Comparison of ENCODE assay signal across 18 cellular contexts in the genomic region with DNA sequence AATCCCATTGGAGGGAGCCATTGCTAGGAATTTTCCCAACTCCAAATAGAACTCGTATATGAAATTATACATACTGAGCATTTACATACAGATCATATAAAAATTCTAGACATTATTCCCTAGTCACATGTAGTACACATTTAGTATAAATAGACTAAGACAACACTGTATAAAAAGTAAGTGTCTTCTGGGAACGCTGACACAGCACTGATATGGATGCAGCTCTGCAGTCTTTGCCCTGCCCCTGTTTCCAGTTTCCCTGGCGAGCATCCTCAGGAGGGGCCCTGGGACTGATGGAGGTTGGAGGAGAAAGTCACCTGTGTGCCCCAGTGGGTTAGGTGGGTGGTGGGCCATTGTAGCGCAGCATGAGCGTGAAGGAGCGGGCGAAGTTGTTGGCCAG.
"Had no signal": no experiment of that assay in that cellular context is flagged by ENCODE, and none has a peak within 500 bp of the region (broad histone marks: within the 10 kb centered on the region; RNA-seq: fewer than 3 reads in every experiment).

No MANE protein-coding gene starts in this region.

- DNase-seq: activated CD4-positive, alpha-beta T cell treated with anti-CD3 and anti-CD28 coated beads for 1 hour; activated CD4-positive, alpha-beta T cell treated with anti-CD3 and anti-CD28 coated beads, Interleukin-2, amount 50 U/mL, for 4 hours; activated gamma-delta T cell; activated naive CD8-positive, alpha-beta T cell treated with anti-CD3 and anti-CD28 coated beads for 36 hours; amygdala; body of pancreas; dorsolateral prefrontal cortex; mesenchymal stem cell; naive thymus-derived CD8-positive, alpha-beta T cell; occipital lobe; right cardiac atrium; stimulated activated CD4-positive, alpha-beta T cell treated with anti-CD3 and anti-CD28 coated beads, Interleukin-4, amount 100 ng/mL, for 1 hour; stomach; trophoblast cell; WERI-Rb-1 had no signal

- ATAC-seq: body of pancreas; naive thymus-derived CD8-positive, alpha-beta T cell; right cardiac atrium had no signal

- H3K36me3 ChIP-seq: prostate gland, WERI-Rb-1 had no signal

- H3K27me3 Mint-ChIP-seq: activated naive CD8-positive, alpha-beta T cell treated with anti-CD3 and anti-CD28 coated beads for 36 hours; naive thymus-derived CD8-positive, alpha-beta T cell had no signal

- H3K27me3 ChIP-seq: body of pancreas, dorsolateral prefrontal cortex, SJSA1, stomach had no signal

- H3K4me3 Mint-ChIP-seq: activated naive CD8-positive, alpha-beta T cell treated with anti-CD3 and anti-CD28 coated beads for 36 hours; naive thymus-derived CD8-positive, alpha-beta T cell had no signal

- H3K4me3 ChIP-seq: body of pancreas, prostate gland, SJSA1, skin epidermis, stomach had no signal

- H3K4me1 Mint-ChIP-seq: activated naive CD8-positive, alpha-beta T cell treated with anti-CD3 and anti-CD28 coated beads for 36 hours had no signal

- H3K4me1 ChIP-seq: body of pancreas, prostate gland, SJSA1, stomach had no signal

- H3K27ac Mint-ChIP-seq: activated naive CD8-positive, alpha-beta T cell treated with anti-CD3 and anti-CD28 coated beads for 36 hours had no signal

- H3K9me3 ChIP-seq: body of pancreas, prostate gland, stomach had no signal

- H3K27ac ChIP-seq: body of pancreas, prostate gland, SJSA1, skin epidermis, stomach, WERI-Rb-1 had no signal
